ENCODE assay signal across 1 cellular context in the genomic region with DNA sequence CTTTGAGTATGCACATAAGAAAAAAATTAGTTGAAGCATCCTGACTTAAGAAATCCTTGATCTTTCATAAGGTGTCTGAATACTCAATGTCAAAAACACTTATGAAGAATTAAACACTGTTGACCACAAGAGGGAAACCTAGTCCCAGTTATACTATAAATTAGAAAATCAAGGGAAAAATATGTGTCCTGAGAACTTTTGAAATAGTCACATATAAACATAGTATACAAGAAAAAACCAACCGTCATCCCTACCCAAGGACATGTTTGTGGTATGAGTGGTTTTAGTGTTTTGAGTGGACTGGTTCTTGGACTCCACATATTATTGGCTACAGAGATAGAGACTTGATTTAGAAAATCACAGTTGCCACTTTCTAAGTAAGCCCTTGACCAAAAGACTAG.
TF ChIP-seq lines count a peak whose summit lies in the region.

No MANE protein-coding gene starts in this region.

TF ChIP-seq in GM12878, 131 proteins besides CTCF, POLR2A, EP300 and RAD21:
- peak; percentile 82 for TF ChIP-seq RUNX3 (IDR thresholded peaks at IDR 0.05; ENCODE audit: low read length)
- TF ChIP-seq RB1 (IDR thresholded peaks at IDR 0.05; ENCODE audit: borderline replicate concordance) = peak; percentile 35; the same call in 1 of the 2 replicates
- TF ChIP-seq RELA (IDR thresholded peaks at IDR 0.05; ENCODE audit: borderline replicate concordance, partially characterized antibody) = no peak
- TF ChIP-seq, protein P1, sequence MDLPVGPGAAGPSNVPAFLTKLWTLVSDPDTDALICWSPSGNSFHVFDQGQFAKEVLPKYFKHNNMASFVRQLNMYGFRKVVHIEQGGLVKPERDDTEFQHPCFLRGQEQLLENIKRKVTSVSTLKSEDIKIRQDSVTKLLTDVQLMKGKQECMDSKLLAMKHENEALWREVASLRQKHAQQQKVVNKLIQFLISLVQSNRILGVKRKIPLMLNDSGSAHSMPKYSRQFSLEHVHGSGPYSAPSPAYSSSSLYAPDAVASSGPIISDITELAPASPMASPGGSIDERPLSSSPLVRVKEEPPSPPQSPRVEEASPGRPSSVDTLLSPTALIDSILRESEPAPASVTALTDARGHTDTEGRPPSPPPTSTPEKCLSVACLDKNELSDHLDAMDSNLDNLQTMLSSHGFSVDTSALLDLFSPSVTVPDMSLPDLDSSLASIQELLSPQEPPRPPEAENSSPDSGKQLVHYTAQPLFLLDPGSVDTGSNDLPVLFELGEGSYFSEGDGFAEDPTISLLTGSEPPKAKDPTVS (IDR thresholded peaks at IDR 0.05; ENCODE audit: low read depth, low read length) = no peak
- TF ChIP-seq TCF12 (IDR thresholded peaks at IDR 0.05; ENCODE audit: low read depth, low read length) = no peak
- TF ChIP-seq STAT3 (IDR thresholded peaks at IDR 0.05; ENCODE audit: low read depth, low read length) = no peak
- no peak for TF ChIP-seq DPF2 (IDR thresholded peaks at IDR 0.05)
- no peak for TF ChIP-seq ASH2L (IDR thresholded peaks at IDR 0.05; ENCODE audit: borderline replicate concordance, low read depth)
- TF ChIP-seq SMAD5 (IDR thresholded peaks at IDR 0.05; ENCODE audit: low read depth) = no peak
- no peak for TF ChIP-seq EED (IDR thresholded peaks at IDR 0.05; ENCODE audit: low read depth)
- TF ChIP-seq SMC3 (IDR thresholded peaks at IDR 0.05; ENCODE audit: borderline replicate concordance, low read length) = peak; percentile 89
- peak; percentile 29 for TF ChIP-seq JUNB (IDR thresholded peaks at IDR 0.05)
- TF ChIP-seq TARDBP (IDR thresholded peaks at IDR 0.05; ENCODE audit: borderline replicate concordance) = no peak
- TF ChIP-seq WRNIP1 (IDR thresholded peaks at IDR 0.05; ENCODE audit: borderline replicate concordance, low read depth, low read length) = no peak
- peak; percentile 59 for TF ChIP-seq ATF2 (IDR thresholded peaks at IDR 0.05; ENCODE audit: low read length)
- TF ChIP-seq, protein P2, sequence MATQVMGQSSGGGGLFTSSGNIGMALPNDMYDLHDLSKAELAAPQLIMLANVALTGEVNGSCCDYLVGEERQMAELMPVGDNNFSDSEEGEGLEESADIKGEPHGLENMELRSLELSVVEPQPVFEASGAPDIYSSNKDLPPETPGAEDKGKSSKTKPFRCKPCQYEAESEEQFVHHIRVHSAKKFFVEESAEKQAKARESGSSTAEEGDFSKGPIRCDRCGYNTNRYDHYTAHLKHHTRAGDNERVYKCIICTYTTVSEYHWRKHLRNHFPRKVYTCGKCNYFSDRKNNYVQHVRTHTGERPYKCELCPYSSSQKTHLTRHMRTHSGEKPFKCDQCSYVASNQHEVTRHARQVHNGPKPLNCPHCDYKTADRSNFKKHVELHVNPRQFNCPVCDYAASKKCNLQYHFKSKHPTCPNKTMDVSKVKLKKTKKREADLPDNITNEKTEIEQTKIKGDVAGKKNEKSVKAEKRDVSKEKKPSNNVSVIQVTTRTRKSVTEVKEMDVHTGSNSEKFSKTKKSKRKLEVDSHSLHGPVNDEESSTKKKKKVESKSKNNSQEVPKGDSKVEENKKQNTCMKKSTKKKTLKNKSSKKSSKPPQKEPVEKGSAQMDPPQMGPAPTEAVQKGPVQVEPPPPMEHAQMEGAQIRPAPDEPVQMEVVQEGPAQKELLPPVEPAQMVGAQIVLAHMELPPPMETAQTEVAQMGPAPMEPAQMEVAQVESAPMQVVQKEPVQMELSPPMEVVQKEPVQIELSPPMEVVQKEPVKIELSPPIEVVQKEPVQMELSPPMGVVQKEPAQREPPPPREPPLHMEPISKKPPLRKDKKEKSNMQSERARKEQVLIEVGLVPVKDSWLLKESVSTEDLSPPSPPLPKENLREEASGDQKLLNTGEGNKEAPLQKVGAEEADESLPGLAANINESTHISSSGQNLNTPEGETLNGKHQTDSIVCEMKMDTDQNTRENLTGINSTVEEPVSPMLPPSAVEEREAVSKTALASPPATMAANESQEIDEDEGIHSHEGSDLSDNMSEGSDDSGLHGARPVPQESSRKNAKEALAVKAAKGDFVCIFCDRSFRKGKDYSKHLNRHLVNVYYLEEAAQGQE (IDR thresholded peaks at IDR 0.05; ENCODE audit: low read depth, low read length) = no peak
- TF ChIP-seq PAX5 (IDR thresholded peaks at IDR 0.05; ENCODE audit: borderline replicate concordance, low read depth, low read length) = no peak
